In genomic region chr17:57255776-57256681, GRCh38 we compare ENCODE assay signal across 8 cellular contexts. TPM values are rescaled to one million over a fixed set of nuclear protein-coding genes. Genes with fewer than 3 reads are reported as not detected.
DNase-seq lines count a peak whose midpoint lies in the region; TF ChIP-seq lines count a peak whose summit lies in the region.

MSI2 (plus strand) TSS chr17:57256523; CDS start chr17:57256743, 220 bp downstream.

- in situ Hi-C loops in transverse colon (cut with MboI; ENCODE audit: low pct_ligation_motif_present in 1 of 4, low pct_unique_long_range_greater_than_20kb in 1 of 4, low sequenced_read_pairs in 3 of 4) = loop anchor here in 1 of 4 donors (25.0 kb wide), 1 partner anchor 156 kb away; no protein-coding TSS in a partner anchor

- peak; percentile 55 for TF ChIP-seq EP300 in transverse colon (IDR thresholded peaks at IDR 0.05; ENCODE audit: low read depth)

- no peaks in the 10 kb centered on the region for H3K36me3 ChIP-seq in adrenal gland (replicated peaks in 1 of 2)
- H3K36me3 ChIP-seq in transverse colon = no peaks in the 10 kb centered on the region

- H3K27ac ChIP-seq in adrenal gland = peak within 1 kb of the TSS; percentile 92 to 100 (median 99)
- peak within 1 kb of the TSS; percentile 83 to 94 (median 89) for H3K27ac ChIP-seq in transverse colon

- H3K9me3 ChIP-seq in adrenal gland (replicated peaks in 1 of 3) (no peaks in the 10 kb centered on the region), transverse colon (peaks cover 0 to 6% of the 10 kb centered on the region in 2 donors)

- no peaks in the 10 kb centered on the region for H3K27me3 ChIP-seq in adrenal gland
- no peaks in the 10 kb centered on the region for H3K27me3 ChIP-seq in transverse colon

- POLR2A ChIA-PET in HEK293T (lab: Yijun Ruan, JAX) = interaction anchor here (1.0 to 1.5 kb wide), 3 partner anchors 13 to 167 kb away, joined by 3 to 4 read pairs (median 3); no protein-coding TSS in a partner anchor

- intact Hi-C loops in T-helper 1 cell treated with Interleukin-12 subunit alpha and Interleukin-12 subunit beta and Interleukin-4 antibody, amounts not matched to agents 30 ng/mL and 1 ng/mL, for 36 hours (cut with micrococcal nuclease) = loop anchor here (1.0 to 10.0 kb wide), 13 partner anchors 101 to 1261 kb away; partner anchors contain the start of genes MRPS23, SCPEP1, SRSF1 and VEZF1
- intact Hi-C loops in adrenal gland (cut with DNase I) (no loop called here), cardiac septum (cut with DNase I) (loop anchor here (5.0 to 10.0 kb wide), 4 partner anchors 101 to 411 kb away; no protein-coding TSS in a partner anchor), transverse colon (cut with DNase I; ENCODE audit: low total_unique reads) (no loop called here)

- 0 to 2% (median 1%) methylated on average over 17 to 87 of the region's 88 CpGs for WGBS in adrenal gland, 4 donors
- WGBS in transverse colon (ENCODE audit: low coverage in 1 of 2), 2 donors = 0% methylated on average over 39 of the region's 88 CpGs; no CpG with 5 or more reads in 1 of the 2 donors

- TF ChIP-seq CTCF in adrenal gland (IDR thresholded peaks at IDR 0.05) (peak in 1 of 6 experiments; percentile 7), transverse colon (IDR thresholded peaks at IDR 0.05) (peak in 1 of 5 experiments; percentile 9)

- peaks cover 0 to 32% of the 10 kb centered on the region in 2 donors for H3K4me1 ChIP-seq in adrenal gland (replicated peaks in 1 of 2)
- peaks cover 5 to 18% (median 14%) of the 10 kb centered on the region in 4 donors for H3K4me1 ChIP-seq in transverse colon

- TF ChIP-seq POLR2A in adrenal gland (IDR thresholded peaks at IDR 0.05) (peak in 1 of 2 donors; percentile 81), transverse colon (IDR thresholded peaks at IDR 0.05) (peak; percentile 45)

- CTCF ChIA-PET in HEK293T (lab: Yijun Ruan, JAX) = interaction anchor here (2.3 kb wide), 1 partner anchor 13 kb away, joined by 9 read pairs; no protein-coding TSS in a partner anchor

- DNase-seq in GDM1 (lab: John Stamatoyannopoulos, UW) (peak; percentile 83), HEK293T (ENCODE audit: extremely low spot score) (peak; percentile 90), NAMALWA (ENCODE audit: low spot score) (peak; percentile 88), adrenal gland (peak; percentile 94 to 98 (median 96)), cardiac septum (ENCODE audit: low spot score) (peak; percentile 94), pons (ENCODE audit: low spot score) (peak; percentile 85), transverse colon (peak; percentile 96)

- peak within 1 kb of the TSS; percentile 36 to 86 (median 74) for H3K4me3 ChIP-seq in adrenal gland
- H3K4me3 ChIP-seq in transverse colon = peak within 1 kb of the TSS; percentile 34 to 95 (median 79)

TF ChIP-seq in HEK293T, 16 proteins besides CTCF, POLR2A, EP300 and RAD21:
- TF ChIP-seq BHLHE40 (IDR thresholded peaks at IDR 0.05; ENCODE audit: borderline replicate concordance) (no peak), FOXM1 (IDR thresholded peaks at IDR 0.05; ENCODE audit: borderline replicate concordance) (peak; percentile 85)

RNA-seq across cellular contexts. Expression of gene MSI2, which starts in this region (rescaled TPM):
- 178 TPM in 2 replicates for total RNA-seq in T-helper 1 cell treated with Interleukin-12 subunit alpha and Interleukin-12 subunit beta and Interleukin-4 antibody, amounts not matched to agents 30 ng/mL and 1 ng/mL, for 36 hours
- total RNA-seq in adrenal gland (100 to 1,000 TPM in 6 of 8 donors, 10 to 100 TPM in 2; 62.6 to 411 (median 170) TPM), cardiac septum (112 TPM), transverse colon (10 to 100 TPM; 20.6 to 36.0 (median 29.3) TPM)
- polyA plus RNA-seq in adrenal gland = 100 to 1,000 TPM in 1 of 3 donors, 10 to 100 TPM in 2; 32.6 to 360 (median 36.7) TPM

Comparison
In these comparisons a context has a peak if more than half of its experiments do, and no peak if none do; other contexts are left out.
1. Peak in every context shown above with its lines: DNase-seq, H3K4me3 ChIP-seq and H3K27ac ChIP-seq.
2. intact Hi-C loops: an anchor here in T-helper 1 cell treated with Interleukin-12 subunit alpha and Interleukin-12 subunit beta and Interleukin-4 antibody, amounts not matched to agents 30 ng/mL and 1 ng/mL, for 36 hours (1.0 to 10.0 kb wide) and cardiac septum (5.0 to 10.0 kb wide); none called in adrenal gland and transverse colon.